In genomic region chr15:87648278-87648677, GRCh38 we compare ENCODE assay signal across 18 cellular contexts.
"Had no signal": no experiment of that assay in that cellular context is flagged by ENCODE, and none has a peak within 500 bp of the region (broad histone marks: within the 10 kb centered on the region; RNA-seq: fewer than 3 reads in every experiment).

No MANE protein-coding gene starts in this region.

- H3K27me3 ChIP-seq: ascending aorta, gastrocnemius medialis, ovary, right atrium auricular region, tibial artery had no signal

- H3K36me3 ChIP-seq: ascending aorta, gastrocnemius medialis, left ventricle myocardium inferior, ovary, right atrium auricular region, tibial artery had no signal

- DNase-seq: activated gamma-delta T cell treated with Interleukin-2 at 50 U/mL for 16 hours; activated T-cell treated with anti-CD3 and anti-CD28 coated beads, Interleukin-2, amount 50 U/mL, for 1 hour; effector CD4-positive, alpha-beta T cell; gastrocnemius medialis; hippocampal formation; kidney glomerular epithelial cell; left ventricle myocardium inferior; ovary; psoas muscle; stimulated activated CD4-positive, alpha-beta T cell treated with anti-CD3 and anti-CD28 coated beads, Interleukin-12 subunit alpha, Interleukin-12 subunit beta, amount 100 ng/mL, for 4 hours; stimulated activated CD4-positive, alpha-beta T cell treated with anti-CD3 and anti-CD28 coated beads, Interleukin-4, amount 100 ng/mL, for 4 hours; stimulated activated naive CD8-positive, alpha-beta T cell treated with anti-CD3 and anti-CD28 coated beads, Interleukin-15, Interleukin-2, amounts not matched to agents 100 U/mL and 50 U/mL, for 24 hours; substantia nigra; T-helper 9 cell; tibial artery had no signal

- H3K27ac ChIP-seq: ascending aorta, gastrocnemius medialis, left ventricle myocardium inferior, ovary, psoas muscle, right atrium auricular region had no signal

- H3K9me3 ChIP-seq: ascending aorta, gastrocnemius medialis, left ventricle myocardium inferior, ovary, psoas muscle, right atrium auricular region, tibial artery had no signal

- ATAC-seq: gastrocnemius medialis; natural killer cell treated with Interleukin-12 subunit alpha and Interleukin-12 subunit beta and Interleukin-15 and Interleukin-18, amount 100 ng/mL, for 72 hours; psoas muscle; stimulated activated naive CD8-positive, alpha-beta T cell treated with anti-CD3 and anti-CD28 coated beads, Interleukin-15, Interleukin-2, amounts not matched to agents 100 U/mL and 50 U/mL, for 24 hours had no signal

- H3K4me3 ChIP-seq: ascending aorta, gastrocnemius medialis, left ventricle myocardium inferior, ovary, psoas muscle, right atrium auricular region, tibial artery had no signal

- H3K4me1 ChIP-seq: gastrocnemius medialis, left ventricle myocardium inferior, psoas muscle, right atrium auricular region had no signal
